ENCODE assay signal across 20 cellular contexts in the genomic region with DNA sequence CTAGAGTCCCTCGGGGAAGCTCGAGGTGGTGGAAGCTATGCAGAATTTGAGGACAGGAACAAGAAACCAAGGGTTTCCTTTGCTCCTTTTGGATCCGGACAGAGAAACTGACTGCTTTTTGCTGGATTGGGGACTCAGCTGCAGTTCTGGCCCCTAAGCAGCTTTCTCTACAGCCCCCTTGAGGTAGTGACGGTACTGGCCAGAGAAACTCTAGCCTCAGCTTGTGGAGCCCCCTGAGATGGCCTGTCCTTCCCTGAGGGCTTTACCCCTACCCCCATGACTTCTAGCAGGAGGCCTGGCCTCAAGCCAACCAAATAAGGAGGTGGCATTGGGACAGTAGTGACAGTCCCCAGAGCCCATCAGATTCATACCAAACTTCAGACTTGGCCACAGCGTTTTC.
DNase-seq lines count a peak whose midpoint lies in the region; ATAC-seq and TF ChIP-seq lines count a peak whose summit lies in the region.
"Had no signal": no experiment of that assay in that cellular context is flagged by ENCODE, and none has a peak within 500 bp of the region (broad histone marks: within the 10 kb centered on the region; RNA-seq: fewer than 3 reads in every experiment).

No MANE protein-coding gene starts in this region.

- H3K27me3 Mint-ChIP-seq in H9 (ENCODE audit: low read depth) (peaks cover 1% of the 10 kb centered on the region), endothelial cell (ENCODE audit: unreplicated experiment) (peaks cover 1% of the 10 kb centered on the region)

- H3K36me3 Mint-ChIP-seq in H9 (ENCODE audit: insufficient read depth in 1 of 3, low read depth in 3 of 3) (no peaks in the 10 kb centered on the region), endothelial cell (ENCODE audit: low read depth, unreplicated experiment) (no peaks in the 10 kb centered on the region)

- no peak overlapping the region for H3K14ac ChIP-seq in H9 (ENCODE audit: insufficient read depth, low read length)

- no peak overlapping the region for H3K4ac ChIP-seq in H9 (ENCODE audit: low read depth, low read length)

- no peaks in the 10 kb centered on the region for H3K4me1 ChIP-seq in H9 (ENCODE audit: insufficient read depth, low read length)
- H3K4me1 ChIP-seq in left lung = no peaks in the 10 kb centered on the region

- H3K9me3 ChIP-seq in H9 (ENCODE audit: control insufficient read depth, low read depth, low read length) = no peaks in the 10 kb centered on the region
- no peaks in the 10 kb centered on the region for H3K9me3 ChIP-seq in left lung
- H3K9me3 ChIP-seq: BLaER1, Caco-2 had no signal

- H3K18ac ChIP-seq in H9 (ENCODE audit: insufficient read length, low read depth, low read length) = no peak overlapping the region

- no peak overlapping the region for H2BK120ac ChIP-seq in H9 (ENCODE audit: low read depth, low read length, poor library complexity, severe bottlenecking)

- no peaks in the 10 kb centered on the region for H3K36me3 ChIP-seq in left lung
- H3K36me3 ChIP-seq: BLaER1 had no signal

- no peak overlapping the region for H3K56ac ChIP-seq in H9 (ENCODE audit: insufficient read length, low read depth, low read length)

- H3K4me1 Mint-ChIP-seq in H9 (no peaks in the 10 kb centered on the region), endothelial cell (ENCODE audit: unreplicated experiment) (peaks cover 16% of the 10 kb centered on the region)

- H2AFZ ChIP-seq in H9 (ENCODE audit: low read length) = no peak overlapping the region

- H3K9me3 Mint-ChIP-seq in H9 (no peaks in the 10 kb centered on the region), endothelial cell (ENCODE audit: unreplicated experiment) (no peaks in the 10 kb centered on the region)
- H3K9me3 Mint-ChIP-seq: CD4-positive, alpha-beta T cell had no signal

- H2BK20ac ChIP-seq in H9 (ENCODE audit: low read depth, low read length, poor library complexity, severe bottlenecking) = no peak overlapping the region

- H4K5ac ChIP-seq in H9 (ENCODE audit: insufficient read length, low read depth, low read length) = no peak overlapping the region

- no peak overlapping the region for H3K9ac ChIP-seq in H9 (ENCODE audit: extremely low read depth, insufficient read length, low read length)
- H3K9ac ChIP-seq: BLaER1 had no signal

- in situ Hi-C loops in astrocyte of the cerebellum (cut with HindIII; ENCODE audit: low sequenced_read_pairs) = loop anchor here (10.0 kb wide), 1 partner anchor 46 kb away; no protein-coding TSS in a partner anchor

- H3K23ac ChIP-seq in H9 (ENCODE audit: insufficient read length, low read depth, low read length) = no peak overlapping the region

- no peak overlapping the region for H3K27ac Mint-ChIP-seq in H9
- no peak overlapping the region for H3K27ac Mint-ChIP-seq in endothelial cell (ENCODE audit: unreplicated experiment)
- H3K27ac Mint-ChIP-seq: CD4-positive, alpha-beta T cell had no signal

- H3T11ph ChIP-seq in H9 (ENCODE audit: low read length) = no peak overlapping the region

- ATAC-seq in left lung = no peak
- ATAC-seq: HCT116, PC-3 had no signal

- H3K23me2 ChIP-seq in H9 (ENCODE audit: insufficient read length, low read depth, low read length, poor library complexity, severe bottlenecking) = no peaks in the 10 kb centered on the region

- DNase-seq in H9 (no peak), astrocyte of the cerebellum (ENCODE audit: low read depth) (no peak), iPS-NIHi11 (ENCODE audit: low spot score) (peak; percentile 45), retina (peak; percentile 1), left lung (no peak), endothelial cell (ENCODE audit: low spot score) (no peak)
- no peak for DNase-seq in NK-92 treated with Interleukin-12 subunit alpha and Interleukin-12 subunit beta, amount 100 ng/mL, for 24 hours (lab: John Stamatoyannopoulos, UW)
- DNase-seq: Caco-2; CD4-positive, alpha-beta T cell; DMS 273 treated with DMSO at 0.1 percent for 48 hours; DMS79 treated with DMSO at 0.1 percent for 48 hours; Karpas-422; NCI-H1694; NCI-H2081; NCI-H2171 treated with DMSO at 0.1 percent for 48 hours; NCI-H524 treated with DMSO at 0.1 percent for 48 hours; PC-3; Right ventricle myocardium superior had no signal

- TF ChIP-seq CTCF in H9 (conservative IDR thresholded peaks at IDR 0.05) (peak; percentile 29; the same call in 2 of the 3 replicates), astrocyte of the cerebellum (IDR thresholded peaks at IDR 0.05; ENCODE audit: low read depth, low read length, missing control alignments) (peak; percentile 7), left lung (IDR thresholded peaks at IDR 0.05) (no peak), endothelial cell (IDR thresholded peaks at IDR 0.05; ENCODE audit: unreplicated experiment) (no peak)

- H4K91ac ChIP-seq in H9 (ENCODE audit: insufficient read length, low read depth, low read length) = no peak overlapping the region

- no peak overlapping the region for H3K4me3 Mint-ChIP-seq in H9
- H3K4me3 Mint-ChIP-seq in endothelial cell (ENCODE audit: unreplicated experiment) = no peak overlapping the region
- H3K4me3 Mint-ChIP-seq: CD4-positive, alpha-beta T cell had no signal

- no peak overlapping the region for H3K4me3 ChIP-seq in astrocyte of the cerebellum (ENCODE audit: low read depth, low read length)
- H3K4me3 ChIP-seq in left lung = no peak overlapping the region
- H3K4me3 ChIP-seq: BLaER1 had no signal

- no CpG with 5 or more reads among the region's 5 CpGs for WGBS in H9 (ENCODE audit: extremely low coverage, insufficient read length, low lambda C conversion rate)

- H4K20me1 ChIP-seq in H9 (ENCODE audit: control insufficient read depth, insufficient read depth, insufficient read length) = no peaks in the 10 kb centered on the region
- H4K20me1 ChIP-seq: BLaER1 had no signal

- H2BK12ac ChIP-seq in H9 (ENCODE audit: insufficient read length, low read depth, low read length) = no peak overlapping the region

- H2AK5ac ChIP-seq in H9 (ENCODE audit: insufficient read length, low read length) = no peak overlapping the region

- H3K27me3 ChIP-seq in H9 (ENCODE audit: insufficient read depth, low read length) (no peaks in the 10 kb centered on the region), left lung (peaks cover 0 to 7% of the 10 kb centered on the region in 2 donors)
- H3K27me3 ChIP-seq: BLaER1 had no signal

- H4K8ac ChIP-seq in H9 (replicated peaks; ENCODE audit: insufficient read length, low read depth, low read length) = no peak overlapping the region

- H3K27ac ChIP-seq in H9 (ENCODE audit: insufficient read length, low read depth, low read length) (no peak overlapping the region), left lung (no peak overlapping the region)
- H3K27ac ChIP-seq: BLaER1 had no signal

- no peak overlapping the region for H2BK5ac ChIP-seq in H9 (ENCODE audit: insufficient read length, low read length)

- H2BK15ac ChIP-seq in H9 (ENCODE audit: low read depth, low read length) = no peak overlapping the region

- no peaks in the 10 kb centered on the region for H3K79me1 ChIP-seq in H9 (ENCODE audit: insufficient read depth, low read depth, low read length, poor library complexity, severe bottlenecking)

- H3K4me2 ChIP-seq in H9 (ENCODE audit: insufficient read depth, insufficient read length, low read length) = no peak overlapping the region
- H3K4me2 ChIP-seq: BLaER1 had no signal

- no peaks in the 10 kb centered on the region for H3K79me2 ChIP-seq in H9 (ENCODE audit: insufficient read depth, low read length)

- intact Hi-C loops in left lung (cut with DNase I) = no loop called here

Comparison
In these comparisons a context has a peak if more than half of its experiments do, and no peak if none do; other contexts are left out.
1. DNase-seq: peak in iPS-NIHi11 (single experiment) and retina (single experiment); none in H9 (single experiment), astrocyte of the cerebellum (single experiment), left lung (0 of 2), NK-92 treated with Interleukin-12 subunit alpha and Interleukin-12 subunit beta, amount 100 ng/mL, for 24 hours (single experiment) and endothelial cell (single experiment).
2. CTCF ChIP-seq: peak in H9 (single experiment) and astrocyte of the cerebellum (single experiment); none in left lung (0 of 2) and endothelial cell (single experiment).